ENCODE assay signal across 9 cellular contexts in genomic region chr17:58520843-58521430, GRCh38. TPM values are rescaled to one million over a fixed set of nuclear protein-coding genes. Genes with fewer than 3 reads are reported as not detected.
A peak's percentile ranks its signal among the peaks of the same experiment; 100 is the strongest.
DNase-seq lines count a peak whose midpoint lies in the region; ATAC-seq and TF ChIP-seq lines count a peak whose summit lies in the region.
"Had no signal": no experiment of that assay in that cellular context is flagged by ENCODE, and none has a peak within 500 bp of the region (broad histone marks: within the 10 kb centered on the region; RNA-seq: fewer than 3 reads in every experiment).

No MANE protein-coding gene starts in this region.

- BruUV-seq in PC-9 (replicated peaks; lab: Mats Ljungman, UMichigan) = no TSS peak

- H2AFZ ChIP-seq in PC-9 = no peak overlapping the region

- no peaks in the 10 kb centered on the region for H3K36me3 ChIP-seq in PC-9 (ENCODE audit: low read depth)

- H3K4me3 ChIP-seq in PC-9 (no peak overlapping the region), fibroblast of pulmonary artery (replicated peaks; ENCODE audit: low read depth, low read length) (no peak overlapping the region)

- no peaks in the 10 kb centered on the region for H3K9me2 ChIP-seq in PC-9 (ENCODE audit: insufficient read depth)

- no peak overlapping the region for H3K27ac ChIP-seq in PC-9

- intact Hi-C loops in PC-9 (cut with micrococcal nuclease; ENCODE audit: unreplicated experiment) = no loop called here

- H3K27me3 ChIP-seq in PC-9 (ENCODE audit: insufficient read depth, low read depth) = no peaks in the 10 kb centered on the region

- no peaks in the 10 kb centered on the region for H3K79me2 ChIP-seq in PC-9 (ENCODE audit: low read depth)

- no peaks in the 10 kb centered on the region for H3K9me3 ChIP-seq in PC-9 (ENCODE audit: insufficient read depth, low read depth)

- ATAC-seq in HG03196 (IDR thresholded peaks at IDR 0.05; ENCODE audit: unreplicated experiment) = no peak
- ATAC-seq in HG02610 (IDR thresholded peaks at IDR 0.05; ENCODE audit: unreplicated experiment) = no peak
- ATAC-seq in HG02870 (IDR thresholded peaks at IDR 0.05; ENCODE audit: unreplicated experiment) = no peak

- peak; percentile 22 for DNase-seq in stimulated activated CD4-positive, alpha-beta T cell treated with anti-CD3 and anti-CD28 coated beads, Interleukin-15, amount 100 ng/mL, for 24 hours
- DNase-seq in stimulated activated CD4-positive, alpha-beta T cell treated with anti-CD3 and anti-CD28 coated beads, Interleukin-1b, Interleukin-23, amount 100 ng/mL, for 48 hours = no peak
- DNase-seq in PC-9 = no peak
- DNase-seq in fibroblast of pulmonary artery (ENCODE audit: low read depth) = peak; percentile 34
- DNase-seq in DMS114 treated with DMSO at 0.1 percent for 48 hours (lab: John Stamatoyannopoulos, UW; ENCODE audit: unreplicated experiment) = no peak
- DNase-seq: NCI-H1105 treated with DMSO at 0.1 percent for 48 hours had no signal

- no peak overlapping the region for H3K4me2 ChIP-seq in PC-9

- POLR2A ChIA-PET in PC-9 (lab: Charles Lee; ENCODE audit: unreplicated experiment) = no interaction called here

- H4K20me1 ChIP-seq in PC-9 (ENCODE audit: insufficient read depth) = no peaks in the 10 kb centered on the region

- peaks cover 16% of the 10 kb centered on the region for H3K4me1 ChIP-seq in PC-9 (replicated peaks; ENCODE audit: insufficient read depth)

- TF ChIP-seq CTCF in PC-9 (conservative IDR thresholded peaks at IDR 0.05) (peak; percentile 51; the same call in 1 of the 2 replicates), fibroblast of pulmonary artery (IDR thresholded peaks at IDR 0.05; ENCODE audit: low read length, missing control alignments) (peak; percentile 54)

- CTCF ChIA-PET in PC-9 (lab: Charles Lee) = no interaction called here

- peaks cover 25% of the 10 kb centered on the region for H3F3A ChIP-seq in PC-9 (ENCODE audit: insufficient read depth, low read depth)

RNA-seq across cellular contexts. Expression of gene MTMR4, which starts 6.5 kb away (rescaled TPM):
- total RNA-seq in PC-9 (2021) = 35.1 and 39.6 TPM in 2 replicates

RNA-seq across cellular contexts. Expression of gene HSF5, which starts 32.7 kb away (rescaled TPM):
- not detected in 2 replicates for total RNA-seq in PC-9 (2021)

Comparison
In these comparisons a context has a peak if more than half of its experiments do, and no peak if none do; other contexts are left out.
1. DNase-seq: peak in stimulated activated CD4-positive, alpha-beta T cell treated with anti-CD3 and anti-CD28 coated beads, Interleukin-15, amount 100 ng/mL, for 24 hours (single experiment) and fibroblast of pulmonary artery (single experiment); none in stimulated activated CD4-positive, alpha-beta T cell treated with anti-CD3 and anti-CD28 coated beads, Interleukin-1b, Interleukin-23, amount 100 ng/mL, for 48 hours (single experiment), PC-9 (0 of 2) and DMS114 treated with DMSO at 0.1 percent for 48 hours (single experiment).